In genomic region chr21:14569868-14570267, GRCh38 we compare ENCODE assay signal across 1 cellular context.
TF ChIP-seq lines count a peak whose summit lies in the region.

No MANE protein-coding gene starts in this region.

TF ChIP-seq in K562, 482 proteins besides CTCF, POLR2A, EP300 and RAD21 (continued from another document):
- TF ChIP-seq HES1 (IDR thresholded peaks at IDR 0.05; ENCODE audit: low read depth) (no peak), RCOR1 (IDR thresholded peaks at IDR 0.05; ENCODE audit: borderline replicate concordance in 1 of 2, low read depth in 2 of 2, low read length in 2 of 2) (0 out of 4 replicates have a peak, but pooled peaks of 1 of the 2 experiments have one; percentile 3), CHD1 (IDR thresholded peaks at IDR 0.05; ENCODE audit: low read length) (no peak), NUFIP1 (IDR thresholded peaks at IDR 0.05; ENCODE audit: partially characterized antibody) (no peak), ATF6 (CRISPR knock-in tag; IDR thresholded peaks at IDR 0.05) (no peak), ZHX1 (conservative IDR thresholded peaks at IDR 0.05; ENCODE audit: low read length) (no peak), NFE2 (IDR thresholded peaks at IDR 0.05; ENCODE audit: low read depth) (no peak), NR2C2 (CRISPR knock-in tag; IDR thresholded peaks at IDR 0.05) (no peak), NR2C2 (tag; IDR thresholded peaks at IDR 0.05) (peak; percentile 60; the same call in 1 of the 2 replicates), BRCA1 (IDR thresholded peaks at IDR 0.05) (no peak), BRCA1 (CRISPR knock-in tag; IDR thresholded peaks at IDR 0.05) (no peak), ZFX (CRISPR knock-in tag; IDR thresholded peaks at IDR 0.05) (no peak), ZC3H4 (CRISPR knock-in tag; IDR thresholded peaks at IDR 0.05; ENCODE audit: borderline replicate concordance) (no peak), POLR2H (tag; IDR thresholded peaks at IDR 0.05; ENCODE audit: low read depth) (0 out of 2 replicates have a peak, but pooled peaks have one; percentile 29), LARP7 (IDR thresholded peaks at IDR 0.05) (no peak), L3MBTL2 (IDR thresholded peaks at IDR 0.05) (peak; percentile 58), ZMIZ1 (IDR thresholded peaks at IDR 0.05; ENCODE audit: low read depth in 2 of 2, low read length in 2 of 2) (no peak), RBM15 (IDR thresholded peaks at IDR 0.05; ENCODE audit: insufficient read depth, low read length) (no peak), MEIS2 (IDR thresholded peaks at IDR 0.05; ENCODE audit: partially characterized antibody) (peak; percentile 86), NFXL1 (CRISPR knock-in tag; IDR thresholded peaks at IDR 0.05) (no peak), USF2 (CRISPR knock-in tag; IDR thresholded peaks at IDR 0.05) (no peak), ZNF197 (CRISPR knock-in tag; IDR thresholded peaks at IDR 0.05; ENCODE audit: low read depth) (no peak), NR4A1 (CRISPR knock-in tag; IDR thresholded peaks at IDR 0.05) (no peak), NR4A1 (tag; IDR thresholded peaks at IDR 0.05) (no peak), CBX8 (IDR thresholded peaks at IDR 0.05; ENCODE audit: borderline replicate concordance, extremely low read depth, low read depth, low read length, poor library complexity, severe bottlenecking) (no peak), DIDO1 (tag; IDR thresholded peaks at IDR 0.05; ENCODE audit: low read depth) (no peak), USF1 (CRISPR knock-in tag; IDR thresholded peaks at IDR 0.05) (no peak), MYC (IDR thresholded peaks at IDR 0.05; ENCODE audit: low read depth, low read length) (no peak), MYC (CRISPR knock-in tag; IDR thresholded peaks at IDR 0.05; ENCODE audit: borderline replicate concordance, low read depth) (no peak), TOE1 (IDR thresholded peaks at IDR 0.05; ENCODE audit: borderline replicate concordance) (no peak), TOE1 (CRISPR knock-in tag; IDR thresholded peaks at IDR 0.05; ENCODE audit: borderline replicate concordance, low read depth) (no peak), TRIM24 (IDR thresholded peaks at IDR 0.05) (peak; percentile 25 to 50; a peak in 1 of 4 replicates), MCM2 (IDR thresholded peaks at IDR 0.05; ENCODE audit: low read depth) (no peak), HLTF (IDR thresholded peaks at IDR 0.05) (no peak), KLF10 (CRISPR knock-in tag; IDR thresholded peaks at IDR 0.05) (no peak), PTBP1 (IDR thresholded peaks at IDR 0.05; ENCODE audit: low read depth, low read length) (no peak), CXXC5 (CRISPR knock-in tag; IDR thresholded peaks at IDR 0.05) (peak; percentile 55), ZNF184 (CRISPR knock-in tag; IDR thresholded peaks at IDR 0.05) (no peak), SAP30 (IDR thresholded peaks at IDR 0.05; ENCODE audit: borderline replicate concordance, insufficient read depth, low read depth, low read length, poor library complexity, severe bottlenecking) (no peak), ZNF232 (CRISPR knock-in tag; IDR thresholded peaks at IDR 0.05) (no peak), ZNF174 (CRISPR knock-in tag; IDR thresholded peaks at IDR 0.05) (no peak), ZNF41 (CRISPR knock-in tag; conservative IDR thresholded peaks at IDR 0.05) (no peak), SAFB (IDR thresholded peaks at IDR 0.05; ENCODE audit: borderline replicate concordance, low read depth, low read length) (no peak), FOXO4 (CRISPR knock-in tag; IDR thresholded peaks at IDR 0.05) (no peak), PURB (CRISPR knock-in tag; IDR thresholded peaks at IDR 0.05; ENCODE audit: low read depth) (no peak), JUND (IDR thresholded peaks at IDR 0.05; ENCODE audit: borderline replicate concordance, low read depth, low read length) (peak; percentile 11; the same call in 1 of the 2 replicates), JUND (tag; IDR thresholded peaks at IDR 0.05; ENCODE audit: borderline replicate concordance, low read depth, low read length) (no peak), NRF1 (conservative IDR thresholded peaks at IDR 0.05 in 1 of 2, IDR thresholded peaks at IDR 0.05 in 1 of 2) (peak; percentile 27 to 40; a peak in 2 of 4 replicates), BRD4 (IDR thresholded peaks at IDR 0.05) (no peak), FOXK2 (conservative IDR thresholded peaks at IDR 0.05 in 1 of 2, IDR thresholded peaks at IDR 0.05 in 1 of 2; ENCODE audit: low read depth in 2 of 2) (no peak), RBFOX2 (IDR thresholded peaks at IDR 0.05; ENCODE audit: low read depth, low read length) (no peak)
- TF ChIP-seq, protein P1, sequence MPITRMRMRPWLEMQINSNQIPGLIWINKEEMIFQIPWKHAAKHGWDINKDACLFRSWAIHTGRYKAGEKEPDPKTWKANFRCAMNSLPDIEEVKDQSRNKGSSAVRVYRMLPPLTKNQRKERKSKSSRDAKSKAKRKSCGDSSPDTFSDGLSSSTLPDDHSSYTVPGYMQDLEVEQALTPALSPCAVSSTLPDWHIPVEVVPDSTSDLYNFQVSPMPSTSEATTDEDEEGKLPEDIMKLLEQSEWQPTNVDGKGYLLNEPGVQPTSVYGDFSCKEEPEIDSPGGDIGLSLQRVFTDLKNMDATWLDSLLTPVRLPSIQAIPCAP (CRISPR knock-in tag; IDR thresholded peaks at IDR 0.05; ENCODE audit: borderline replicate concordance) = no peak
- TF ChIP-seq, protein P2, sequence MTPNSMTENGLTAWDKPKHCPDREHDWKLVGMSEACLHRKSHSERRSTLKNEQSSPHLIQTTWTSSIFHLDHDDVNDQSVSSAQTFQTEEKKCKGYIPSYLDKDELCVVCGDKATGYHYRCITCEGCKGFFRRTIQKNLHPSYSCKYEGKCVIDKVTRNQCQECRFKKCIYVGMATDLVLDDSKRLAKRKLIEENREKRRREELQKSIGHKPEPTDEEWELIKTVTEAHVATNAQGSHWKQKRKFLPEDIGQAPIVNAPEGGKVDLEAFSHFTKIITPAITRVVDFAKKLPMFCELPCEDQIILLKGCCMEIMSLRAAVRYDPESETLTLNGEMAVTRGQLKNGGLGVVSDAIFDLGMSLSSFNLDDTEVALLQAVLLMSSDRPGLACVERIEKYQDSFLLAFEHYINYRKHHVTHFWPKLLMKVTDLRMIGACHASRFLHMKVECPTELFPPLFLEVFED (CRISPR knock-in tag; conservative IDR thresholded peaks at IDR 0.05) = no peak
- TF ChIP-seq, protein P3, sequence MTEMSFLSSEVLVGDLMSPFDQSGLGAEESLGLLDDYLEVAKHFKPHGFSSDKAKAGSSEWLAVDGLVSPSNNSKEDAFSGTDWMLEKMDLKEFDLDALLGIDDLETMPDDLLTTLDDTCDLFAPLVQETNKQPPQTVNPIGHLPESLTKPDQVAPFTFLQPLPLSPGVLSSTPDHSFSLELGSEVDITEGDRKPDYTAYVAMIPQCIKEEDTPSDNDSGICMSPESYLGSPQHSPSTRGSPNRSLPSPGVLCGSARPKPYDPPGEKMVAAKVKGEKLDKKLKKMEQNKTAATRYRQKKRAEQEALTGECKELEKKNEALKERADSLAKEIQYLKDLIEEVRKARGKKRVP (CRISPR knock-in tag; IDR thresholded peaks at IDR 0.05) = peak; percentile 74
